Comparison of ENCODE assay signal across 17 cellular contexts in the genomic region with DNA sequence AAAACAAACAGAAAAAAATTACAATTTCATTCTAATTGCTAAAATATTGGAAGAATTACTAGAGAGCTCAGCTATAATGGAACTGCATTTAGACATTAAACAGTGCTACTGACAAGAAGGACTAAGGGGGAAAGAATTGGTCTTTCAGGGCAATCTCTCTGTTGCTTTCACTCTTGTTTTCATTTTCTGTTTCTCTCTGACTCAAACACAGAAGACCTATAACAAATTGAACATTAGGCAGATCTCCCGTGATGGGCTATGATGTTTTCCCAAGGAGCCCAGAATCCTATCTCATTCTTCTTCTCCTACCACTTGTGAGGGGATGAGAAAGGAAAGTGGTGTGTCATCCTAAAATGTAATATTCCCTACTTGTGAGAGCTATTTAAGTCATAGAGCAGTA.
DNase-seq lines count a peak whose midpoint lies in the region; ATAC-seq, FAIRE-seq and TF ChIP-seq lines count a peak whose summit lies in the region.
"Had no signal": no experiment of that assay in that cellular context is flagged by ENCODE, and none has a peak within 500 bp of the region (broad histone marks: within the 10 kb centered on the region; RNA-seq: fewer than 3 reads in every experiment).

No MANE protein-coding gene starts in this region.

- no peaks in the 10 kb centered on the region for H3K9me3 ChIP-seq in MG63
- no peaks in the 10 kb centered on the region for H3K9me3 ChIP-seq in CD8-positive, alpha-beta T cell (ENCODE audit: low read length)
- H3K9me3 ChIP-seq: Caco-2, esophagus muscularis mucosa, SK-N-SH had no signal

- H3K4me1 Mint-ChIP-seq in T-helper 2 cell treated with Interferon-gamma antibody and Interleukin-4, amounts not matched to agents 5 μg/mL and 100 μg/mL, for 36 hours (ENCODE audit: low read depth), result peaks cover 12% of the 10 kb centered on the region
- H3K4me1 Mint-ChIP-seq in CD8-positive, alpha-beta T cell (ENCODE audit: low read depth), result peaks cover 5% of the 10 kb centered on the region
- H3K4me1 Mint-ChIP-seq: nephron had no signal

- CTCF ChIA-PET in CD8-positive, alpha-beta T cell (lab: Charles Lee), result no interaction called here

- DNase-seq in GM20000 (ENCODE audit: low spot score) (peak; percentile 9), H54 (ENCODE audit: insufficient read length, low spot score) (no peak), MG63 (no peak), GOT3 (lab: John Stamatoyannopoulos, UW) (no peak)
- no peak for DNase-seq in T-helper 2 cell treated with Interferon-gamma antibody and Interleukin-4, amounts not matched to agents 5 μg/mL and 100 μg/mL, for 36 hours (ENCODE audit: low spot score)
- no peak for DNase-seq in CD8-positive, alpha-beta T cell
- DNase-seq: Caco-2, islet precursor cell, KG1, NCI-H510A treated with DMSO at 0.1 percent for 48 hours, SK-N-SH had no signal

- no peaks in the 10 kb centered on the region for H3K36me3 Mint-ChIP-seq in T-helper 2 cell treated with Interferon-gamma antibody and Interleukin-4, amounts not matched to agents 5 μg/mL and 100 μg/mL, for 36 hours (ENCODE audit: low read depth)
- no peaks in the 10 kb centered on the region for H3K36me3 Mint-ChIP-seq in CD8-positive, alpha-beta T cell
- H3K36me3 Mint-ChIP-seq: brain had no signal

- TF ChIP-seq POLR2A in H54 (IDR thresholded peaks at IDR 0.05; ENCODE audit: low read depth, low read length), result no peak

- no peak overlapping the region for H3K27ac ChIP-seq in CD8-positive, alpha-beta T cell (ENCODE audit: low read depth, low read length)
- H3K27ac ChIP-seq: esophagus muscularis mucosa had no signal

- H3K27me3 Mint-ChIP-seq in T-helper 2 cell treated with Interferon-gamma antibody and Interleukin-4, amounts not matched to agents 5 μg/mL and 100 μg/mL, for 36 hours (ENCODE audit: low read depth), result peaks cover 2% of the 10 kb centered on the region
- H3K27me3 Mint-ChIP-seq in CD8-positive, alpha-beta T cell (ENCODE audit: low read depth), result no peaks in the 10 kb centered on the region
- H3K27me3 Mint-ChIP-seq: stimulated activated naive CD8-positive, alpha-beta T cell treated with anti-CD3 and anti-CD28 coated beads, Interleukin-15, Interleukin-2, amounts not matched to agents 100 ng/mL and 50 ng/mL, for 24 hours had no signal

- intact Hi-C loops in CD8-positive, alpha-beta T cell (cut with DNase I, micrococcal nuclease), result no loop called here

- no peaks in the 10 kb centered on the region for H3K4me1 ChIP-seq in CD8-positive, alpha-beta T cell (ENCODE audit: insufficient read depth, low read length)
- H3K4me1 ChIP-seq: Caco-2, esophagus muscularis mucosa had no signal

- no peak overlapping the region for H3K4me3 ChIP-seq in MG63
- H3K4me3 ChIP-seq in CD8-positive, alpha-beta T cell (ENCODE audit: low read depth, low read length), result no peak overlapping the region
- H3K4me3 ChIP-seq: esophagus muscularis mucosa had no signal

- H3K4me3 Mint-ChIP-seq in T-helper 2 cell treated with Interferon-gamma antibody and Interleukin-4, amounts not matched to agents 5 μg/mL and 100 μg/mL, for 36 hours, result peak overlapping the region; percentile 27
- no peak overlapping the region for H3K4me3 Mint-ChIP-seq in CD8-positive, alpha-beta T cell
- H3K4me3 Mint-ChIP-seq: brain; nephron; stimulated activated naive CD8-positive, alpha-beta T cell treated with anti-CD3 and anti-CD28 coated beads, Interleukin-15, Interleukin-2, amounts not matched to agents 100 ng/mL and 50 ng/mL, for 24 hours had no signal

- FAIRE-seq in H54 (lab: Jason Lieb, UNC), result no peak

- H3K36me3 ChIP-seq in MG63, result no peaks in the 10 kb centered on the region
- H3K36me3 ChIP-seq in CD8-positive, alpha-beta T cell (ENCODE audit: insufficient read depth, low read length), result no peaks in the 10 kb centered on the region
- H3K36me3 ChIP-seq: esophagus muscularis mucosa had no signal

- no peak for TF ChIP-seq CTCF in GM20000 (IDR thresholded peaks at IDR 0.05; ENCODE audit: extremely low read depth, missing control alignments)
- no peak for TF ChIP-seq CTCF in CD8-positive, alpha-beta T cell (IDR thresholded peaks at IDR 0.05)

- H3K27me3 ChIP-seq in MG63, result no peaks in the 10 kb centered on the region
- H3K27me3 ChIP-seq in CD8-positive, alpha-beta T cell (ENCODE audit: insufficient read depth, low read length), result no peaks in the 10 kb centered on the region
- H3K27me3 ChIP-seq: esophagus muscularis mucosa had no signal

- peak overlapping the region; percentile 13 for H3K27ac Mint-ChIP-seq in T-helper 2 cell treated with Interferon-gamma antibody and Interleukin-4, amounts not matched to agents 5 μg/mL and 100 μg/mL, for 36 hours
- no peak overlapping the region for H3K27ac Mint-ChIP-seq in CD8-positive, alpha-beta T cell
- H3K27ac Mint-ChIP-seq: brain; nephron; stimulated activated naive CD8-positive, alpha-beta T cell treated with anti-CD3 and anti-CD28 coated beads, Interleukin-15, Interleukin-2, amounts not matched to agents 100 ng/mL and 50 ng/mL, for 24 hours had no signal

- no peaks in the 10 kb centered on the region for H3K9me3 Mint-ChIP-seq in T-helper 2 cell treated with Interferon-gamma antibody and Interleukin-4, amounts not matched to agents 5 μg/mL and 100 μg/mL, for 36 hours
- no peaks in the 10 kb centered on the region for H3K9me3 Mint-ChIP-seq in CD8-positive, alpha-beta T cell

- POLR2A ChIA-PET in CD8-positive, alpha-beta T cell (lab: Charles Lee), result interaction anchor here (2.0 kb wide), 1 partner anchor 12 kb away, joined by 4 read pairs; no protein-coding TSS in a partner anchor

- ATAC-seq in GM18517 (IDR thresholded peaks at IDR 0.05; ENCODE audit: unreplicated experiment) (peak; percentile 96), HG02981 (IDR thresholded peaks at IDR 0.05; ENCODE audit: unreplicated experiment) (peak; percentile 85)
- no peak for ATAC-seq in CD8-positive, alpha-beta T cell
